In genomic region chr1:28119576-28119975, GRCh38 we compare ENCODE assay signal across 28 cellular contexts.
"Had no signal": no experiment of that assay in that cellular context is flagged by ENCODE, and none has a peak within 500 bp of the region (broad histone marks: within the 10 kb centered on the region; RNA-seq: fewer than 3 reads in every experiment).

No MANE protein-coding gene starts in this region.

- H3K4me3 Mint-ChIP-seq: naive thymus-derived CD8-positive, alpha-beta T cell; natural killer cell treated with Interleukin-12 subunit alpha and Interleukin-12 subunit beta and Interleukin-15 and Interleukin-18, amount 100 ng/mL, for 72 hours; nephron progenitor cell; neural crest cell; stimulated activated effector memory CD8-positive, alpha-beta T cell treated with anti-CD3 and anti-CD28 coated beads, Interleukin-12 subunit alpha, Interleukin-12 subunit beta, amount 100 ng/mL, for 72 hours; stimulated activated naive B cell treated with anti-CD40 and anti-IgM and Interleukin-4, amounts not matched to agents 10 μg/mL and 1 μg/mL and 100 μg/mL, for 72 hours; stimulated activated naive CD8-positive, alpha-beta T cell treated with anti-CD3 and anti-CD28 coated beads, Interleukin-15, Interleukin-2, amounts not matched to agents 100 ng/mL and 50 ng/mL, for 24 hours; type B pancreatic cell had no signal

- H3K27ac ChIP-seq: ovary, parathyroid adenoma, psoas muscle, right lobe of liver, sigmoid colon, stomach, thoracic aorta, thyroid gland, tibial nerve, upper lobe of right lung, uterus had no signal

- H3K36me3 ChIP-seq: ovary, right lobe of liver, sigmoid colon, stomach, thoracic aorta, thyroid gland, tibial nerve, upper lobe of right lung, uterus had no signal

- H3K9me3 Mint-ChIP-seq: naive thymus-derived CD8-positive, alpha-beta T cell; natural killer cell treated with Interleukin-12 subunit alpha and Interleukin-12 subunit beta and Interleukin-15 and Interleukin-18, amount 100 ng/mL, for 72 hours; neural crest cell; stimulated activated effector memory CD8-positive, alpha-beta T cell treated with anti-CD3 and anti-CD28 coated beads, Interleukin-12 subunit alpha, Interleukin-12 subunit beta, amount 100 ng/mL, for 72 hours; stimulated activated naive B cell treated with anti-CD40 and anti-IgM and Interleukin-4, amounts not matched to agents 10 μg/mL and 1 μg/mL and 100 μg/mL, for 72 hours; stimulated activated naive CD8-positive, alpha-beta T cell treated with anti-CD3 and anti-CD28 coated beads, Interleukin-15, Interleukin-2, amounts not matched to agents 100 ng/mL and 50 ng/mL, for 24 hours; type B pancreatic cell had no signal

- H3K4me3 ChIP-seq: ovary, psoas muscle, right lobe of liver, sigmoid colon, stomach, thoracic aorta, thyroid gland, tibial nerve, upper lobe of right lung, uterus had no signal

- H3K27me3 Mint-ChIP-seq: natural killer cell treated with Interleukin-12 subunit alpha and Interleukin-12 subunit beta and Interleukin-15 and Interleukin-18, amount 100 ng/mL, for 72 hours; progenitor cell of endocrine pancreas; type B pancreatic cell had no signal

- DNase-seq: naive thymus-derived CD8-positive, alpha-beta T cell; nephron progenitor cell; occipital lobe; ovary; psoas muscle; right cardiac atrium; right lobe of liver; sigmoid colon; small intestine; stimulated activated CD4-positive, alpha-beta T cell treated with anti-CD3 and anti-CD28 coated beads, Interleukin-15, amount 100 ng/mL, for 24 hours; stimulated activated CD4-positive, alpha-beta T cell treated with anti-CD3 and anti-CD28 coated beads, Interleukin-2, amount 100 ng/mL, for 24 hours; stimulated activated CD4-positive, alpha-beta T cell treated with anti-CD3 and anti-CD28 coated beads, Interleukin-2, amount 100 ng/mL, for 48 hours; stimulated activated CD4-positive, alpha-beta T cell treated with anti-CD3 and anti-CD28 coated beads, Interleukin-4, amount 100 ng/mL, for 24 hours; stimulated activated naive B cell treated with anti-CD40 and anti-IgM and Interleukin-4, amounts not matched to agents 10 μg/mL and 1 μg/mL and 100 μg/mL, for 72 hours; stimulated activated naive CD4-positive, alpha-beta T cell treated with Interleukin-2 at 50 U/mL for 16 hours; stomach; thyroid gland; upper lobe of right lung; uterus had no signal

- H3K27ac Mint-ChIP-seq: naive thymus-derived CD8-positive, alpha-beta T cell; nephron progenitor cell; progenitor cell of endocrine pancreas; stimulated activated effector memory CD8-positive, alpha-beta T cell treated with anti-CD3 and anti-CD28 coated beads, Interleukin-12 subunit alpha, Interleukin-12 subunit beta, amount 100 ng/mL, for 72 hours; stimulated activated naive B cell treated with anti-CD40 and anti-IgM and Interleukin-4, amounts not matched to agents 10 μg/mL and 1 μg/mL and 100 μg/mL, for 72 hours; stimulated activated naive CD8-positive, alpha-beta T cell treated with anti-CD3 and anti-CD28 coated beads, Interleukin-15, Interleukin-2, amounts not matched to agents 100 ng/mL and 50 ng/mL, for 24 hours; type B pancreatic cell had no signal

- H3K36me3 Mint-ChIP-seq: naive thymus-derived CD8-positive, alpha-beta T cell; stimulated activated effector memory CD8-positive, alpha-beta T cell treated with anti-CD3 and anti-CD28 coated beads, Interleukin-12 subunit alpha, Interleukin-12 subunit beta, amount 100 ng/mL, for 72 hours; stimulated activated naive B cell treated with anti-CD40 and anti-IgM and Interleukin-4, amounts not matched to agents 10 μg/mL and 1 μg/mL and 100 μg/mL, for 72 hours; type B pancreatic cell had no signal

- H3K27me3 ChIP-seq: ovary, right lobe of liver, sigmoid colon, stomach, thyroid gland, tibial nerve, upper lobe of right lung, uterus had no signal

- ATAC-seq: naive thymus-derived CD8-positive, alpha-beta T cell; natural killer cell treated with Interleukin-12 subunit alpha and Interleukin-12 subunit beta and Interleukin-15 and Interleukin-18, amount 100 ng/mL, for 72 hours; psoas muscle; right cardiac atrium; right lobe of liver; stimulated activated effector memory CD8-positive, alpha-beta T cell treated with anti-CD3 and anti-CD28 coated beads, Interleukin-12 subunit alpha, Interleukin-12 subunit beta, amount 100 ng/mL, for 72 hours; upper lobe of right lung had no signal

- H3K9me3 ChIP-seq: ovary, psoas muscle, right lobe of liver, sigmoid colon, stomach, thoracic aorta, thyroid gland, tibial nerve, upper lobe of right lung, uterus had no signal

- H3K4me1 ChIP-seq: parathyroid adenoma, psoas muscle, right lobe of liver, sigmoid colon, tibial nerve, uterus had no signal
